In genomic region chr13:60654405-60654804, GRCh38 we compare ENCODE assay signal across 9 cellular contexts.
A peak's percentile ranks its signal among the peaks of the same experiment; 100 is the strongest.
DNase-seq lines count a peak whose midpoint lies in the region; ATAC-seq and TF ChIP-seq lines count a peak whose summit lies in the region.
"Had no signal": no experiment of that assay in that cellular context is flagged by ENCODE, and none has a peak within 500 bp of the region (broad histone marks: within the 10 kb centered on the region; RNA-seq: fewer than 3 reads in every experiment).

No MANE protein-coding gene starts in this region.

- no peak overlapping the region for H3K27ac Mint-ChIP-seq in glutamatergic neuron (ENCODE audit: unreplicated experiment)
- H3K27ac Mint-ChIP-seq: CD4-positive, CD25-positive, alpha-beta regulatory T cell had no signal

- no peaks in the 10 kb centered on the region for H3K4me1 Mint-ChIP-seq in glutamatergic neuron (ENCODE audit: low read depth, unreplicated experiment)
- H3K4me1 Mint-ChIP-seq: CD4-positive, CD25-positive, alpha-beta regulatory T cell had no signal

- no peaks in the 10 kb centered on the region for H3K27me3 Mint-ChIP-seq in glutamatergic neuron (ENCODE audit: unreplicated experiment)
- H3K27me3 Mint-ChIP-seq: CD4-positive, CD25-positive, alpha-beta regulatory T cell had no signal

- DNase-seq in NCI-H2171 treated with DMSO at 0.1 percent for 48 hours (lab: John Stamatoyannopoulos, UW) (peak; percentile 14), NCI-H2171 (lab: John Stamatoyannopoulos, UW) (no peak), SHP77 treated with DMSO at 0.1 percent for 48 hours (lab: John Stamatoyannopoulos, UW) (peak; percentile 22), glutamatergic neuron (peak; percentile 39), stromal cell of bone marrow (ENCODE audit: low read depth) (peak; percentile 25), epidermal melanocyte (ENCODE audit: insufficient read length, low spot score) (no peak)
- DNase-seq in activated CD4-positive, alpha-beta T cell treated with anti-CD3 and anti-CD28 coated beads, Interleukin-2, amount 50 U/mL, for 4 hours, result no peak
- DNase-seq: CD4-positive, CD25-positive, alpha-beta regulatory T cell had no signal

- peaks cover under 1% of the 10 kb centered on the region for H3K36me3 Mint-ChIP-seq in glutamatergic neuron (ENCODE audit: unreplicated experiment)
- H3K36me3 Mint-ChIP-seq: CD4-positive, CD25-positive, alpha-beta regulatory T cell had no signal

- H3K9me3 Mint-ChIP-seq in glutamatergic neuron (ENCODE audit: unreplicated experiment), result no peaks in the 10 kb centered on the region

- H3K4me3 Mint-ChIP-seq in glutamatergic neuron (ENCODE audit: unreplicated experiment), result no peak overlapping the region
- H3K4me3 Mint-ChIP-seq: CD4-positive, CD25-positive, alpha-beta regulatory T cell had no signal

- ATAC-seq in HG02678 (IDR thresholded peaks at IDR 0.05; ENCODE audit: unreplicated experiment), result no peak

- no peak for TF ChIP-seq CTCF in glutamatergic neuron (IDR thresholded peaks at IDR 0.05; ENCODE audit: partially characterized antibody, unreplicated experiment)

Comparison
In these comparisons a context has a peak if more than half of its experiments do, and no peak if none do; other contexts are left out.
1. DNase-seq: peak in NCI-H2171 treated with DMSO at 0.1 percent for 48 hours (single experiment), SHP77 treated with DMSO at 0.1 percent for 48 hours (single experiment), glutamatergic neuron (single experiment) and stromal cell of bone marrow (single experiment); none in NCI-H2171 (single experiment), activated CD4-positive, alpha-beta T cell treated with anti-CD3 and anti-CD28 coated beads, Interleukin-2, amount 50 U/mL, for 4 hours (0 of 2) and epidermal melanocyte (single experiment).